17 cellular contexts compared by ENCODE assay signal in genomic region chr20:50282592-50283241, GRCh38.
DNase-seq lines count a peak whose midpoint lies in the region; ATAC-seq and TF ChIP-seq lines count a peak whose summit lies in the region.
"Had no signal": no experiment of that assay in that cellular context is flagged by ENCODE, and none has a peak within 500 bp of the region (broad histone marks: within the 10 kb centered on the region; RNA-seq: fewer than 3 reads in every experiment).

No MANE protein-coding gene starts in this region.

- no peak for TF ChIP-seq POLR2A in prostate gland (IDR thresholded peaks at IDR 0.05)

- H3K27me3 ChIP-seq in right cardiac atrium (ENCODE audit: control insufficient read depth, insufficient read depth) (no peaks in the 10 kb centered on the region), heart right ventricle (no peaks in the 10 kb centered on the region), adipocyte (replicated peaks; ENCODE audit: control insufficient read depth, insufficient read depth, low read length) (no peaks in the 10 kb centered on the region), prostate gland (replicated peaks; ENCODE audit: insufficient read depth) (no peaks in the 10 kb centered on the region)
- H3K27me3 ChIP-seq: heart left ventricle, MG63 had no signal

- peaks cover 11% of the 10 kb centered on the region for H3K4me1 ChIP-seq in right cardiac atrium (ENCODE audit: control insufficient read depth, insufficient read depth, low read length)
- peaks cover 17 to 86% (median 52%) of the 10 kb centered on the region in 9 donors for H3K4me1 ChIP-seq in heart right ventricle
- peaks cover 65% of the 10 kb centered on the region for H3K4me1 ChIP-seq in adipocyte (ENCODE audit: control insufficient read depth, insufficient read depth, low read length)
- H3K4me1 ChIP-seq in prostate gland (replicated peaks) = no peaks in the 10 kb centered on the region

- H3K27ac ChIP-seq in right cardiac atrium (ENCODE audit: low read length) (no peak overlapping the region), heart right ventricle (peak overlapping the region in 2 of 10 donors; percentile 90 to 96), prostate gland (peak overlapping the region; percentile 71 to 84)

- DNase-seq in right cardiac atrium (peak in 2 of 3 donors; percentile 10 to 58), heart right ventricle (no peak), adipocyte (ENCODE audit: low read depth) (no peak), prostate gland (ENCODE audit: low spot score) (no peak), CD1c-positive myeloid dendritic cell (ENCODE audit: extremely low spot score) (no peak), NCI-H187 treated with DMSO at 0.1 percent for 48 hours (lab: John Stamatoyannopoulos, UW) (no peak)
- no peak for DNase-seq in activated CD4-positive, alpha-beta T cell treated with anti-CD3 and anti-CD28 coated beads, Interleukin-2, amount 50 U/mL, for 48 hours
- DNase-seq: activated CD4-positive, alpha-beta T cell treated with anti-CD3 and anti-CD28 coated beads for 4 hours; MG63; NCI-H2029 treated with DMSO at 0.1 percent for 48 hours; NCI-H524 treated with DMSO at 0.1 percent for 48 hours; PC-3; T-helper 1 cell had no signal

- ATAC-seq in right cardiac atrium = no peak
- no peak for ATAC-seq in heart right ventricle
- no peak for ATAC-seq in SK-N-SH treated with all-trans-retinoic acid at 6 μM for 48 hours
- ATAC-seq: esophagus mucosa, heart left ventricle, PC-3 had no signal

- H3K36me3 ChIP-seq in heart right ventricle (no peaks in the 10 kb centered on the region), adipocyte (ENCODE audit: control insufficient read depth, insufficient read depth, low read length, severe bottlenecking) (no peaks in the 10 kb centered on the region), prostate gland (no peaks in the 10 kb centered on the region)
- H3K36me3 ChIP-seq: heart left ventricle, MG63 had no signal

- TF ChIP-seq CTCF in heart right ventricle (IDR thresholded peaks at IDR 0.05) = peak in 1 of 9 donors; percentile 17
- TF ChIP-seq CTCF in prostate gland (IDR thresholded peaks at IDR 0.05) = no peak

- intact Hi-C loops in right cardiac atrium (cut with DNase I) = no loop called here
- intact Hi-C loops in heart right ventricle (cut with DNase I) = loop anchor here in 5 of 10 donors (5.0 to 10.0 kb wide), 4 partner anchors 58 to 182 kb away; partner anchors contain the start of gene CEBPB (in 2 of the 5)
- intact Hi-C loops in prostate gland (cut with DNase I) = loop anchor here (5.0 kb wide), 1 partner anchor 95 kb away; no protein-coding TSS in a partner anchor

- H3K9ac ChIP-seq in adipocyte (ENCODE audit: low read length) = peak overlapping the region; percentile 98

- H3K4me3 ChIP-seq in right cardiac atrium (ENCODE audit: low read length) (no peak overlapping the region), heart right ventricle (no peak overlapping the region), adipocyte (ENCODE audit: low read length) (no peak overlapping the region), prostate gland (no peak overlapping the region)
- H3K4me3 ChIP-seq: heart left ventricle, MG63, smooth muscle cell had no signal

- 73% methylated on average over 17 of the region's 17 CpGs for WGBS in right cardiac atrium
- WGBS in heart right ventricle, 2 donors = 69 to 80% methylated on average over 17 of the region's 17 CpGs
- WGBS in prostate gland = 84% methylated on average over 17 of the region's 17 CpGs

- H3K9me3 ChIP-seq in right cardiac atrium (ENCODE audit: control insufficient read depth, low read length) (no peaks in the 10 kb centered on the region), heart right ventricle (no peaks in the 10 kb centered on the region), adipocyte (ENCODE audit: control insufficient read depth, low read length) (no peaks in the 10 kb centered on the region), prostate gland (no peaks in the 10 kb centered on the region)
- H3K9me3 ChIP-seq: heart left ventricle, MG63 had no signal

TF ChIP-seq in SK-N-SH treated with all-trans-retinoic acid at 6 μM for 48 hours, 23 proteins besides CTCF, POLR2A, EP300 and RAD21:
- no peak for TF ChIP-seq ESRRG (CRISPR knock-in tag; IDR thresholded peaks at IDR 0.05)
- TF ChIP-seq ZFP3 (CRISPR knock-in tag; IDR thresholded peaks at IDR 0.05) = no peak
- TF ChIP-seq ZC3H10 (CRISPR knock-in tag; IDR thresholded peaks at IDR 0.05) = no peak

Comparison
In these comparisons a context has a peak if more than half of its experiments do, and no peak if none do; other contexts are left out.
1. DNase-seq: peak in right cardiac atrium (2 of 3); none in heart right ventricle (0 of 2), adipocyte (single experiment), prostate gland (single experiment), CD1c-positive myeloid dendritic cell (single experiment), activated CD4-positive, alpha-beta T cell treated with anti-CD3 and anti-CD28 coated beads, Interleukin-2, amount 50 U/mL, for 48 hours (0 of 2) and NCI-H187 treated with DMSO at 0.1 percent for 48 hours (single experiment).